ENCODE assay signal across 35 cellular contexts in the genomic region with DNA sequence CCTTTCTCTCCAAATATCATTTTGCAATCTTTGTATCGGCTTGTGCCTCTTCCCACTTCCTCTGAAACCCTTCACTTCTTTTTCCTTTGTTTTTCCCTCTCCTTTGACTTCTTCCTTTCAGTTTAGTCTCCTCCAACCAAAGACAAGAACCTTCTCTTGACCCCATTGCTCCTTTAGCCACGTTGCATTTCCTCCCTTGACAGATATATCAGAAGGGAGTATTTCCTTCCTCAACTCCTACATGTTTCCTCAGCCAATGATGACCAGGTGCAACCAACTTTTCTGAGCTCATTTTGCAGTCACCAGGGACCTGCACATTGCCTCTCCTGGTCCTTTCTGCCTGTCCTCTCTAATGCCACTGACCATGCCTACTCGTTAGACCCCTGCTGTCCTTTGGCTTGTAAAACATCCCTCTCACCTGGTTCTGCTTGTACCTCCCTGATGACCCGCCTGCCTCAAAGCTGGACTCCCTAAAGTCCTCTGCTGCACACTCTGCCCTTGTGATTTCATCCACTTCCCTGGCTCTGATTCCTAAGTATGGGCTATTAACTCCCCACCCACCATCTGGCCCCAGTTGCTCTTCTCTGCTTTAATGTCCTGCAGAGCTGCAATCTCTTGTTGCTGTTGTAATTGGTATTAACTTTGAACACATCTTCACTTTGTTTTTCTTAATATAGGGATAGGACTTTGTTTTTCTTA. TPM values are rescaled to one million over a fixed set of nuclear protein-coding genes. Genes with fewer than 3 reads are reported as not detected.
A peak's percentile ranks its signal among the peaks of the same experiment; 100 is the strongest.
DNase-seq lines count a peak whose midpoint lies in the region; ATAC-seq and TF ChIP-seq lines count a peak whose summit lies in the region.
"Had no signal": no experiment of that assay in that cellular context is flagged by ENCODE, and none has a peak within 500 bp of the region (broad histone marks: within the 10 kb centered on the region; RNA-seq: fewer than 3 reads in every experiment).

No MANE protein-coding gene starts in this region.

- no peaks in the 10 kb centered on the region for H3K79me2 ChIP-seq in Loucy (ENCODE audit: insufficient read depth, low read length)

- no peaks in the 10 kb centered on the region for H3F3A ChIP-seq in Loucy (ENCODE audit: low read depth)

- H3K27me3 ChIP-seq in Loucy (ENCODE audit: insufficient read depth, low read length, poor library complexity, severe bottlenecking): no peaks in the 10 kb centered on the region
- no peaks in the 10 kb centered on the region for H3K27me3 ChIP-seq in ovary
- H3K27me3 ChIP-seq: breast epithelium, heart left ventricle, tibial artery had no signal

- H3K9me3 ChIP-seq in Loucy (ENCODE audit: insufficient read depth, low read depth, low read length) (no peaks in the 10 kb centered on the region), ovary (no peaks in the 10 kb centered on the region)
- H3K9me3 ChIP-seq: breast epithelium, heart left ventricle, tibial artery had no signal

- H3K4me2 ChIP-seq in Loucy (ENCODE audit: low read depth, low read length, poor library complexity, severe bottlenecking): peak overlapping the region; percentile 50
- H3K4me2 ChIP-seq: PC-9, smooth muscle cell had no signal

- peak overlapping the region; percentile 23 for H3K4me3 ChIP-seq in Loucy (ENCODE audit: low read length, poor library complexity, severe bottlenecking)
- H3K4me3 ChIP-seq in fibroblast of pulmonary artery (replicated peaks; ENCODE audit: low read depth, low read length): no peak overlapping the region
- no peak overlapping the region for H3K4me3 ChIP-seq in ovary
- H3K4me3 ChIP-seq: breast epithelium, heart left ventricle, PC-9, smooth muscle cell, tibial artery had no signal

- 31 to 38% (median 32%) methylated on average over 4 of the region's 4 CpGs for WGBS in ovary, 3 donors

- H3K36me3 ChIP-seq in Loucy (ENCODE audit: insufficient read depth, low read length) (no peaks in the 10 kb centered on the region), ovary (no peaks in the 10 kb centered on the region)
- H3K36me3 ChIP-seq: breast epithelium, heart left ventricle, tibial artery had no signal

- no peak for TF ChIP-seq EP300 in ovary (IDR thresholded peaks at IDR 0.05)

- intact Hi-C loops in left ventricle myocardium superior (cut with micrococcal nuclease): no loop called here
- intact Hi-C loops in ovary (cut with DNase I): no loop called here

- peak overlapping the region; percentile 90 for H2AFZ ChIP-seq in Loucy (ENCODE audit: low read length)
- H2AFZ ChIP-seq: PC-9 had no signal

- no peak for TF ChIP-seq POLR2A in ovary (IDR thresholded peaks at IDR 0.05)

- peak overlapping the region; percentile 5 for H3K9ac ChIP-seq in Loucy (ENCODE audit: low read depth, low read length, poor library complexity, severe bottlenecking)

- DNase-seq in CD1c-positive myeloid dendritic cell (ENCODE audit: extremely low spot score) (peak; percentile 1), SKM-1 (lab: John Stamatoyannopoulos, UW; ENCODE audit: unreplicated experiment) (peak; percentile 89), fibroblast of pulmonary artery (ENCODE audit: low read depth) (peak; percentile 6), left ventricle myocardium superior (no peak), DMS114 treated with DMSO at 0.1 percent for 48 hours (lab: John Stamatoyannopoulos, UW; ENCODE audit: unreplicated experiment) (no peak), ovary (no peak)
- DNase-seq: activated CD4-positive, alpha-beta memory T cell treated with anti-CD3 and anti-CD28 coated beads, Interleukin-2, amount 10 ng/mL, durations not matched to agents 7 days and 5 days; activated CD4-positive, CD25-positive, alpha-beta regulatory T cell treated with anti-CD3 and anti-CD28 coated beads, Interleukin-2, amount 50 U/mL, for 72 hours; activated CD8-positive, alpha-beta memory T cell treated with anti-CD3 and anti-CD28 coated beads, Interleukin-2, amount 50 U/mL, for 48 hours; amygdala; Calu3; effector memory CD4-positive, alpha-beta T cell; erythroblast; foreskin fibroblast; heart left ventricle; HFFc6; kidney; naive thymus-derived CD8-positive, alpha-beta T cell; NCI-H1436 treated with DMSO at 0.1 percent for 48 hours; NCI-H446; NK-92 treated with Interleukin-12 subunit alpha and Interleukin-12 subunit beta, amount 100 ng/mL, for 24 hours; PC-9; stimulated activated CD4-positive, alpha-beta T cell treated with anti-CD3 and anti-CD28 coated beads, Interleukin-1b, Interleukin-23, amount 100 ng/mL, for 48 hours; stimulated activated CD8-positive, alpha-beta memory T cell treated with anti-CD3 and anti-CD28 coated beads, Interleukin-4, amount 100 ng/mL, for 48 hours; SW 1271; T-helper 9 cell; tibial artery had no signal

- no peaks in the 10 kb centered on the region for H4K20me1 ChIP-seq in Loucy (ENCODE audit: insufficient read depth, low read length, poor library complexity, severe bottlenecking)

- H3K9me2 ChIP-seq in Loucy (replicated peaks; ENCODE audit: low read depth, low read length): no peaks in the 10 kb centered on the region

- peaks cover 37% of the 10 kb centered on the region for H3K4me1 ChIP-seq in Loucy (ENCODE audit: insufficient read depth, low read length, poor library complexity, severe bottlenecking)
- H3K4me1 ChIP-seq in ovary (ENCODE audit: insufficient read depth): no peaks in the 10 kb centered on the region
- H3K4me1 ChIP-seq: breast epithelium, tibial artery had no signal

- H3K27ac ChIP-seq in ovary: no peak overlapping the region
- H3K27ac ChIP-seq: breast epithelium, C4-2B, heart left ventricle, PC-9, tibial artery had no signal

- ATAC-seq in HG03045 (IDR thresholded peaks at IDR 0.05; ENCODE audit: unreplicated experiment) (no peak), left ventricle myocardium superior (no peak)
- ATAC-seq: activated T-helper 17 cell treated with anti-CD3 and anti-CD28 coated beads, Interleukin-2, amount 50 U/mL, for 72 hours; heart left ventricle; HepG2; naive thymus-derived CD8-positive, alpha-beta T cell; Right ventricle myocardium inferior had no signal

- TF ChIP-seq CTCF in Loucy (conservative IDR thresholded peaks at IDR 0.05; ENCODE audit: low read length): no peak
- no peak for TF ChIP-seq CTCF in fibroblast of pulmonary artery (IDR thresholded peaks at IDR 0.05; ENCODE audit: low read length, missing control alignments)
- no peak for TF ChIP-seq CTCF in ovary (IDR thresholded peaks at IDR 0.05)

RNA-seq across cellular contexts. Expression of a gene that starts 27.4 kb away (rescaled TPM):
- total RNA-seq in left ventricle myocardium superior (not detected), ovary (1 to 10 TPM in 1 of 7 donors, under 1 TPM in 3, not detected in 3; 0.24 to 3.6 (median 0.42) TPM)
- under 1 TPM; 0.15 to 0.63 TPM for polyA plus RNA-seq in ovary
- total RNA-seq: activated CD4-positive, alpha-beta memory T cell treated with anti-CD3 and anti-CD28 coated beads, Interleukin-2, amount 10 ng/mL, durations not matched to agents 7 days and 5 days; activated T-helper 17 cell treated with anti-CD3 and anti-CD28 coated beads, Interleukin-2, amount 50 U/mL, for 72 hours; Calu3; HepG2; HFFc6; naive thymus-derived CD8-positive, alpha-beta T cell; PC-9; smooth muscle cell had no signal
- polyA plus RNA-seq: naive thymus-derived CD8-positive, alpha-beta T cell; smooth muscle cell had no signal

RNA-seq across cellular contexts. Expression of a gene that starts 33.6 kb away (rescaled TPM):
- total RNA-seq in left ventricle myocardium superior (31.5 TPM), ovary (1 to 10 TPM in 2 of 7 donors, under 1 TPM in 2, not detected in 3; 0.62 to 2.2 (median 0.88) TPM)
- 1 to 10 TPM in 1 of 2 donors, under 1 TPM in 1; 0.45 to 2.5 TPM for polyA plus RNA-seq in ovary
- total RNA-seq: activated CD4-positive, alpha-beta memory T cell treated with anti-CD3 and anti-CD28 coated beads, Interleukin-2, amount 10 ng/mL, durations not matched to agents 7 days and 5 days; activated T-helper 17 cell treated with anti-CD3 and anti-CD28 coated beads, Interleukin-2, amount 50 U/mL, for 72 hours; naive thymus-derived CD8-positive, alpha-beta T cell; smooth muscle cell had no signal
- polyA plus RNA-seq: naive thymus-derived CD8-positive, alpha-beta T cell; smooth muscle cell had no signal

Comparison
In these comparisons a context has a peak if more than half of its experiments do, and no peak if none do; other contexts are left out.
1. DNase-seq: peak in CD1c-positive myeloid dendritic cell (single experiment), SKM-1 (single experiment) and fibroblast of pulmonary artery (single experiment); none in left ventricle myocardium superior (single experiment), DMS114 treated with DMSO at 0.1 percent for 48 hours (single experiment) and ovary (0 of 5).
2. RNA of a gene that starts 33.6 kb away (total RNA-seq): 31.5 TPM in left ventricle myocardium superior (single experiment); 0.62 to 2.2 TPM in ovary; every median in the first group is over 10 times any median in the second.